ENCODE assay signal across 8 cellular contexts in the genomic region with DNA sequence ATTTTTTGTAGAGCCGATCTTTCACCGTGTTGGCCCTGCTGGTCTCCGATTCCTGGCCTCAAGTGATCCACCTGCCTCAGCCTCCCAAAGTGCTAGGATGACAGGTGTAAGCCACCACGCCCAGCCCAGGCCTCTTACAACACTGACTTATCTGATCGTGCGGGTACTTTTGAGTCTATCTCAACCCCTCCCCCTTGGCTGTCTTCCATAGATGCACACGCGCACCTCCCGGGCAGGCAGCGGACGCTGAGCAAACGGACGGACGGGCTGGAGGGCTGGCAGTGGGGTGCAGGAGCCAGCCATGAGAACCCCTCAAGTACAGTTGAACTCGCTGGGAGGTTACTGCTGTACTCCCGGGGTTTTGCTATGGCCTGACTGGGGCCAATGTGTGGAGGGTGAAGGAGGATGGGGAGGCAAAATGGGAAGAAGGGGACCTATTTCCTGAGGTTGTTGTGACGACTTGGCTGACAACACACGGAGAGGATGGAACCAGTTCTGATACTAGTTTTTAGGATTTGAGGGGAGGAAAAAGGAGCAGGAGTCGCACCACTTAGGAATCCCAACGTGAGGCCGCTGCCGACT. TPM values are rescaled to one million over a fixed set of nuclear protein-coding genes. Genes with fewer than 3 reads are reported as not detected.
DNase-seq lines count a peak whose midpoint lies in the region; ATAC-seq, FAIRE-seq and TF ChIP-seq lines count a peak whose summit lies in the region.

No MANE protein-coding gene starts in this region.

- peak overlapping the region; percentile 86 to 95 for H3K9ac ChIP-seq in kidney (ENCODE audit: low read length in 2 of 2)

- intact Hi-C loops in kidney (cut with DNase I), result no loop called here

- FAIRE-seq in A549 (lab: Jason Lieb, UNC) (no peak), kidney (lab: Jason Lieb, UNC) (no peak)

- WGBS in A549 (ENCODE audit: missing lambda C conversion rate), result 14% methylated on average over 12 of the region's 22 CpGs

- H3K27me3 ChIP-seq in SJSA1 (replicated peaks), result no peaks in the 10 kb centered on the region

- no peaks in the 10 kb centered on the region for H3K9me3 ChIP-seq in A549
- no peaks in the 10 kb centered on the region for H3K9me3 ChIP-seq in SJSA1 (replicated peaks)
- no peaks in the 10 kb centered on the region for H3K9me3 ChIP-seq in kidney (ENCODE audit: control insufficient read depth in 1 of 2, low read length in 2 of 2)

- H3K4me1 ChIP-seq in A549, result peaks cover 39% of the 10 kb centered on the region
- peaks cover 15% of the 10 kb centered on the region for H3K4me1 ChIP-seq in SJSA1 (replicated peaks)
- H3K4me1 ChIP-seq in kidney (ENCODE audit: control insufficient read depth in 1 of 2, insufficient read depth in 1 of 2, low read depth in 1 of 2, low read length in 2 of 2), result peaks cover 4 to 12% of the 10 kb centered on the region in 2 donors

- no peak for TF ChIP-seq RAD21 in A549 (conservative IDR thresholded peaks at IDR 0.05 in 1 of 2, IDR thresholded peaks at IDR 0.05 in 1 of 2)

- ATAC-seq in A549 (peak; percentile 3 to 10; a peak in 5 of 6 replicates), GM21423 (IDR thresholded peaks at IDR 0.05; ENCODE audit: unreplicated experiment) (peak; percentile 17), HG02852 (IDR thresholded peaks at IDR 0.05; ENCODE audit: unreplicated experiment) (no peak)

- H3K36me3 ChIP-seq in SJSA1 (peaks cover 7% of the 10 kb centered on the region), kidney (ENCODE audit: control insufficient read depth in 1 of 2, insufficient read depth in 2 of 2, low read length in 2 of 2) (no peaks in the 10 kb centered on the region)

- POLR2A ChIA-PET in A549 (lab: Yijun Ruan, JAX), result interaction anchor here (0.6 kb wide), 2 partner anchors 523 to 1467 kb away, joined by 3 read pairs; no protein-coding TSS in a partner anchor

- DNase-seq in A549 (ENCODE audit: low read depth in 1 of 2, low spot score in 1 of 2) (peak in 1 of 2 experiments; percentile 24), SJSA1 (ENCODE audit: low read depth in 1 of 2, low spot score in 2 of 2) (no peak), astrocyte of the hippocampus (ENCODE audit: low read depth, low spot score) (peak; percentile 57), kidney (peak; percentile 79), NCI-H128 (lab: John Stamatoyannopoulos, UW; ENCODE audit: unreplicated experiment) (no peak)
- DNase-seq in stimulated activated CD4-positive, alpha-beta T cell treated with anti-CD3 and anti-CD28 coated beads, Interleukin-4, amount 100 ng/mL, for 24 hours, result peak; percentile 45

- CTCF ChIA-PET in A549 (lab: Yijun Ruan, JAX), result interaction anchor here (0.7 to 1.2 kb wide), 2 partner anchors 11 to 73 kb away, joined by 3 to 5 read pairs; no protein-coding TSS in a partner anchor

- H3K4me3 ChIP-seq in A549 (peak overlapping the region; percentile 79), SJSA1 (peak overlapping the region; percentile 80), kidney (ENCODE audit: low read length in 2 of 2) (peak overlapping the region; percentile 73 to 94)

- H3K4me2 ChIP-seq in A549, result peak overlapping the region; percentile 90

- TF ChIP-seq CTCF in A549 (IDR thresholded peaks at IDR 0.05) (no peak), kidney (IDR thresholded peaks at IDR 0.05; ENCODE audit: borderline replicate concordance, extremely low read depth, insufficient read depth) (no peak)

- no peak for TF ChIP-seq POLR2A in A549 (IDR thresholded peaks at IDR 0.05; ENCODE audit: low read length)

- no peak for TF ChIP-seq EP300 in A549 (IDR thresholded peaks at IDR 0.05)

- H3K27ac ChIP-seq in A549 (peak overlapping the region; percentile 97 to 100), SJSA1 (no peak overlapping the region), kidney (ENCODE audit: low read depth in 2 of 2, low read length in 2 of 2) (peak overlapping the region; percentile 93 to 94)

TF ChIP-seq in A549, 52 proteins besides CTCF, POLR2A, EP300 and RAD21:
- TF ChIP-seq GATA3 (IDR thresholded peaks at IDR 0.05; ENCODE audit: borderline replicate concordance) (no peak), RARB (CRISPR knock-in tag; IDR thresholded peaks at IDR 0.05) (no peak), PHF8 (IDR thresholded peaks at IDR 0.05; ENCODE audit: borderline replicate concordance, low read depth) (no peak), ZSCAN20 (CRISPR knock-in tag; IDR thresholded peaks at IDR 0.05) (no peak), HDAC2 (IDR thresholded peaks at IDR 0.05) (no peak), CEBPB (IDR thresholded peaks at IDR 0.05) (no peak), NR3C1 (IDR thresholded peaks at IDR 0.05) (no peak), EHMT2 (IDR thresholded peaks at IDR 0.05; ENCODE audit: low read depth) (no peak), NPAS2 (CRISPR knock-in tag; IDR thresholded peaks at IDR 0.05; ENCODE audit: borderline replicate concordance) (no peak), KDM1A (IDR thresholded peaks at IDR 0.05; ENCODE audit: low read depth) (no peak)
- TF ChIP-seq, protein P1, sequence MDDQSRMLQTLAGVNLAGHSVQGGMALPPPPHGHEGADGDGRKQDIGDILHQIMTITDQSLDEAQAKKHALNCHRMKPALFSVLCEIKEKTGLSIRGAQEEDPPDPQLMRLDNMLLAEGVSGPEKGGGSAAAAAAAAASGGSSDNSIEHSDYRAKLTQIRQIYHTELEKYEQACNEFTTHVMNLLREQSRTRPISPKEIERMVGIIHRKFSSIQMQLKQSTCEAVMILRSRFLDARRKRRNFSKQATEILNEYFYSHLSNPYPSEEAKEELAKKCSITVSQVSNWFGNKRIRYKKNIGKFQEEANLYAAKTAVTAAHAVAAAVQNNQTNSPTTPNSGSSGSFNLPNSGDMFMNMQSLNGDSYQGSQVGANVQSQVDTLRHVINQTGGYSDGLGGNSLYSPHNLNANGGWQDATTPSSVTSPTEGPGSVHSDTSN (IDR thresholded peaks at IDR 0.05), result no peak

RNA-seq across cellular contexts. Expression of a gene that starts 1.0 kb away (rescaled TPM):
- polyA plus RNA-seq in A549 (2011; rRNA removed) (36.0 and 38.4 TPM in 2 replicates), A549 (2017; fragmentation: RNase III; extraction: RNeasy Plus Mini Kit Qiagen cat#74134 plus additional on column Dnase treatment) (20.0 to 26.4 TPM (median 22.4 TPM) in 3 replicates), kidney (ENCODE audit: insufficient read depth, low read depth, low replicate concordance) (27.4 TPM)
- polyA plus RNA-seq in A549 (2012; cell fraction: cytosol; rRNA removed), result 11.0 and 11.2 TPM in 2 replicates
- 5.1 and 7.9 TPM in 2 replicates for polyA plus RNA-seq in A549 (2012; cell fraction: nucleus; rRNA removed)
- 4.8 and 8.2 TPM in 2 replicates for polyA minus RNA-seq in A549 (2011; rRNA and poly(A)+ RNA removed)
- total RNA-seq in SJSA1 (2014; rRNA removed; shearing (Covaris generic)), result 3.3 and 23.2 TPM in 2 replicates
- total RNA-seq in kidney, result 36.6 TPM

Comparison
In these comparisons a context has a peak if more than half of its experiments do, and no peak if none do; other contexts are left out.
1. DNase-seq: peak in astrocyte of the hippocampus (single experiment), kidney (single experiment) and stimulated activated CD4-positive, alpha-beta T cell treated with anti-CD3 and anti-CD28 coated beads, Interleukin-4, amount 100 ng/mL, for 24 hours (single experiment); none in SJSA1 (0 of 2) and NCI-H128 (single experiment).
2. Peak in every context shown above with its lines, with median percentiles within 50 percentile points of each other: H3K4me3 ChIP-seq.